Comparison of ENCODE assay signal across 1 cellular context in the genomic region with DNA sequence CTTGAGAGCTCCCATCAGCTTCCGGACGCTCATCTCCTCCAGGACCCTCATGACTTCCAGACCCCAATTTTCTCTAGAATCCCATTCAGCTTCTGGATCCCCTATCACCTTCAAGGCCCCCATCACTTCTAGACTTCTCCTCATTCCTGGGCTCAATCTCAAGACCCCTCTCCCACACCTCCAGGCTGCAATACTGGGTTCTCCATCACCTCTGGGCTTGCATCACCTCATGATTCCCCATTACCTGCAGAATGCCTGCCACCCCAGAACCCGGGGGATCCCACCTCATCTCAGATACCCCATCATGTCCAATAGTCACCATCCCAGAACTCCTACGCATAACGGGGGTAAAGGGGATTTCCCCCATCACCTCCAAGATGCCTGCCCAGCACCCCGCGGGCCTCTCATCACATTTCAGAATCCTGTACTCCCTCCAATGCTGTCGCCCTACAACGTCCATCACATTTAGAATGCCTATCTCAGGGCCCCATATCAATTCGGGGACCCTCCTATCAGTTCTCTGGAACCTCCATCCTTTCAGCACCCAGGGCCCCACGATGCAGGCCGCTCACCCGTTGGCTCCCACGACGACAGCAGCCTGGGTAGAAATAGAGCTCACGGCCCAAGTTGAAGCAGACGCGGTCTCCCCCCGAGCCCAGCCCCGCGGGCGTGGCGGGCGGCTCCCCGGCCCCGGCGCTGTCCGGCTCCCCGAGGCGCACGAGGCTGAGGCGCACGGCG.
TF ChIP-seq lines count a peak whose summit lies in the region.

No MANE protein-coding gene starts in this region.

TF ChIP-seq in A549, 52 proteins besides CTCF, POLR2A, EP300 and RAD21:
- TF ChIP-seq, protein P1, sequence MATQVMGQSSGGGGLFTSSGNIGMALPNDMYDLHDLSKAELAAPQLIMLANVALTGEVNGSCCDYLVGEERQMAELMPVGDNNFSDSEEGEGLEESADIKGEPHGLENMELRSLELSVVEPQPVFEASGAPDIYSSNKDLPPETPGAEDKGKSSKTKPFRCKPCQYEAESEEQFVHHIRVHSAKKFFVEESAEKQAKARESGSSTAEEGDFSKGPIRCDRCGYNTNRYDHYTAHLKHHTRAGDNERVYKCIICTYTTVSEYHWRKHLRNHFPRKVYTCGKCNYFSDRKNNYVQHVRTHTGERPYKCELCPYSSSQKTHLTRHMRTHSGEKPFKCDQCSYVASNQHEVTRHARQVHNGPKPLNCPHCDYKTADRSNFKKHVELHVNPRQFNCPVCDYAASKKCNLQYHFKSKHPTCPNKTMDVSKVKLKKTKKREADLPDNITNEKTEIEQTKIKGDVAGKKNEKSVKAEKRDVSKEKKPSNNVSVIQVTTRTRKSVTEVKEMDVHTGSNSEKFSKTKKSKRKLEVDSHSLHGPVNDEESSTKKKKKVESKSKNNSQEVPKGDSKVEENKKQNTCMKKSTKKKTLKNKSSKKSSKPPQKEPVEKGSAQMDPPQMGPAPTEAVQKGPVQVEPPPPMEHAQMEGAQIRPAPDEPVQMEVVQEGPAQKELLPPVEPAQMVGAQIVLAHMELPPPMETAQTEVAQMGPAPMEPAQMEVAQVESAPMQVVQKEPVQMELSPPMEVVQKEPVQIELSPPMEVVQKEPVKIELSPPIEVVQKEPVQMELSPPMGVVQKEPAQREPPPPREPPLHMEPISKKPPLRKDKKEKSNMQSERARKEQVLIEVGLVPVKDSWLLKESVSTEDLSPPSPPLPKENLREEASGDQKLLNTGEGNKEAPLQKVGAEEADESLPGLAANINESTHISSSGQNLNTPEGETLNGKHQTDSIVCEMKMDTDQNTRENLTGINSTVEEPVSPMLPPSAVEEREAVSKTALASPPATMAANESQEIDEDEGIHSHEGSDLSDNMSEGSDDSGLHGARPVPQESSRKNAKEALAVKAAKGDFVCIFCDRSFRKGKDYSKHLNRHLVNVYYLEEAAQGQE (IDR thresholded peaks at IDR 0.05), result peak; percentile 47; the same call in 1 of the 2 replicates
- no peak for TF ChIP-seq BHLHE40 (IDR thresholded peaks at IDR 0.05; ENCODE audit: low read depth, low read length)
